In genomic region chr13:30325668-30326067, GRCh38 we compare ENCODE assay signal across 27 cellular contexts.
"Had no signal": no experiment of that assay in that cellular context is flagged by ENCODE, and none has a peak within 500 bp of the region (broad histone marks: within the 10 kb centered on the region; RNA-seq: fewer than 3 reads in every experiment).

No MANE protein-coding gene starts in this region.

- H3K27ac ChIP-seq: gastroesophageal sphincter, heart left ventricle, left lung, neutrophil, pancreas, right lobe of liver, suprapubic skin, transverse colon, upper lobe of right lung, uterus had no signal

- H3K27me3 ChIP-seq: gastroesophageal sphincter, heart left ventricle, left lung, neutrophil, pancreas, right lobe of liver, suprapubic skin, transverse colon, upper lobe of right lung, uterus had no signal

- H3K9me3 ChIP-seq: gastroesophageal sphincter, heart left ventricle, left lung, mucosa of descending colon, neutrophil, pancreas, right lobe of liver, suprapubic skin, transverse colon, upper lobe of right lung, uterus had no signal

- H3K4me1 ChIP-seq: gastroesophageal sphincter, left lung, pancreas, right lobe of liver, suprapubic skin, transverse colon, upper lobe of right lung, uterus had no signal

- ATAC-seq: gastroesophageal sphincter; heart left ventricle; left cardiac atrium; left lung; mucosa of descending colon; natural killer cell treated with Interleukin-12 subunit alpha and Interleukin-12 subunit beta and Interleukin-15 and Interleukin-18, amount 100 ng/mL, for 72 hours; pancreas; right lobe of liver; stimulated activated naive CD8-positive, alpha-beta T cell treated with anti-CD3 and anti-CD28 coated beads, Interleukin-15, amount 100 ng/mL, for 72 hours; upper lobe of right lung had no signal

- H3K4me3 ChIP-seq: gastroesophageal sphincter, heart left ventricle, left lung, mucosa of descending colon, pancreas, right lobe of liver, suprapubic skin, transverse colon, upper lobe of right lung, uterus had no signal

- H3K4me1 Mint-ChIP-seq: neural crest cell; stimulated activated naive CD8-positive, alpha-beta T cell treated with anti-CD3 and anti-CD28 coated beads, Interleukin-15, amount 100 ng/mL, for 72 hours had no signal

- H3K36me3 Mint-ChIP-seq: naive B cell; natural killer cell treated with Interleukin-12 subunit alpha and Interleukin-12 subunit beta and Interleukin-15 and Interleukin-18, amount 100 ng/mL, for 72 hours had no signal

- H3K9me3 Mint-ChIP-seq: naive B cell; natural killer cell treated with Interleukin-12 subunit alpha and Interleukin-12 subunit beta and Interleukin-15 and Interleukin-18, amount 100 ng/mL, for 72 hours; neural crest cell; stimulated activated naive CD8-positive, alpha-beta T cell treated with anti-CD3 and anti-CD28 coated beads, Interleukin-15, amount 100 ng/mL, for 72 hours had no signal

- H3K27ac Mint-ChIP-seq: mesothelial cell of epicardium; natural killer cell treated with Interleukin-12 subunit alpha and Interleukin-12 subunit beta and Interleukin-15 and Interleukin-18, amount 100 ng/mL, for 72 hours; stimulated activated naive CD8-positive, alpha-beta T cell treated with anti-CD3 and anti-CD28 coated beads, Interleukin-15, amount 100 ng/mL, for 72 hours had no signal

- H3K27me3 Mint-ChIP-seq: naive B cell; stimulated activated naive CD8-positive, alpha-beta T cell treated with anti-CD3 and anti-CD28 coated beads, Interleukin-15, amount 100 ng/mL, for 72 hours had no signal

- H3K36me3 ChIP-seq: gastroesophageal sphincter, heart left ventricle, left lung, neutrophil, pancreas, right lobe of liver, suprapubic skin, transverse colon, upper lobe of right lung, uterus had no signal

- DNase-seq: cortex of kidney; effector CD4-positive, alpha-beta T cell; foreskin fibroblast; heart left ventricle; hippocampal formation; left cardiac atrium; left lung; mesenchymal stem cell; mucosa of descending colon; naive B cell; pancreas; retina; right lobe of liver; small intestine; stimulated activated CD4-positive, alpha-beta T cell treated with anti-CD3 and anti-CD28 coated beads, Interleukin-15, amount 100 ng/mL, for 24 hours; stimulated activated CD4-positive, alpha-beta T cell treated with anti-CD3 and anti-CD28 coated beads, Interleukin-2, amount 100 ng/mL, for 48 hours; stimulated activated naive CD4-positive, alpha-beta T cell; stimulated activated naive CD8-positive, alpha-beta T cell treated with anti-CD3 and anti-CD28 coated beads, Interleukin-15, amount 100 ng/mL, for 72 hours; transverse colon; upper lobe of right lung; uterus had no signal

- H3K4me3 Mint-ChIP-seq: mesothelial cell of epicardium; naive B cell; natural killer cell treated with Interleukin-12 subunit alpha and Interleukin-12 subunit beta and Interleukin-15 and Interleukin-18, amount 100 ng/mL, for 72 hours; neural crest cell; stimulated activated naive CD8-positive, alpha-beta T cell treated with anti-CD3 and anti-CD28 coated beads, Interleukin-15, amount 100 ng/mL, for 72 hours had no signal
